Comparison of ENCODE assay signal across 9 cellular contexts in genomic region chr2:146661494-146662096, GRCh38.
DNase-seq lines count a peak whose midpoint lies in the region; ATAC-seq and TF ChIP-seq lines count a peak whose summit lies in the region.
"Had no signal": no experiment of that assay in that cellular context is flagged by ENCODE, and none has a peak within 500 bp of the region (broad histone marks: within the 10 kb centered on the region; RNA-seq: fewer than 3 reads in every experiment).

No MANE protein-coding gene starts in this region.

- no peak overlapping the region for H3K4me3 ChIP-seq in choroid plexus epithelial cell (ENCODE audit: low read depth, low read length)

- no peaks in the 10 kb centered on the region for H3K4me1 Mint-ChIP-seq in nephron progenitor cell

- no peak overlapping the region for H3K4me3 Mint-ChIP-seq in nephron progenitor cell
- H3K4me3 Mint-ChIP-seq: activated naive CD8-positive, alpha-beta T cell had no signal

- TF ChIP-seq CTCF in choroid plexus epithelial cell (conservative IDR thresholded peaks at IDR 0.05; ENCODE audit: low read depth, low read length) (peak; percentile 68), nephron progenitor cell (IDR thresholded peaks at IDR 0.05) (peak; percentile 79)

- peak; percentile 31 for DNase-seq in SIG-M5 treated with dmso at 0.1 percent for 504 hours (lab: John Stamatoyannopoulos, UW; ENCODE audit: unreplicated experiment)
- no peak for DNase-seq in SIG-M5 (lab: John Stamatoyannopoulos, UW)
- peak; percentile 80 for DNase-seq in NCI-H2171 treated with DMSO at 0.1 percent for 48 hours (lab: John Stamatoyannopoulos, UW)
- DNase-seq in choroid plexus epithelial cell (ENCODE audit: low read depth): peak; percentile 75
- no peak for DNase-seq in nephron progenitor cell
- DNase-seq in stimulated activated CD4-positive, alpha-beta T cell treated with anti-CD3 and anti-CD28 coated beads, Interleukin-4, amount 100 ng/mL, for 1 hour: no peak
- no peak for DNase-seq in stimulated activated CD4-positive, alpha-beta T cell treated with anti-CD3 and anti-CD28 coated beads, Interleukin-12 subunit alpha, Interleukin-12 subunit beta, amount 100 ng/mL, for 4 hours

- ATAC-seq in GM19455 (IDR thresholded peaks at IDR 0.05; ENCODE audit: unreplicated experiment): no peak

- H3K27ac Mint-ChIP-seq in nephron progenitor cell: no peak overlapping the region
- H3K27ac Mint-ChIP-seq: activated naive CD8-positive, alpha-beta T cell had no signal

- no peaks in the 10 kb centered on the region for H3K27me3 Mint-ChIP-seq in nephron progenitor cell (ENCODE audit: low read depth, poor library complexity)
- H3K27me3 Mint-ChIP-seq: activated naive CD8-positive, alpha-beta T cell had no signal

- peaks cover 11% of the 10 kb centered on the region for H3K9me3 Mint-ChIP-seq in nephron progenitor cell

- no peaks in the 10 kb centered on the region for H3K36me3 Mint-ChIP-seq in nephron progenitor cell (ENCODE audit: low read depth)
- H3K36me3 Mint-ChIP-seq: activated naive CD8-positive, alpha-beta T cell had no signal

Comparison
In these comparisons a context has a peak if more than half of its experiments do, and no peak if none do; other contexts are left out.
1. DNase-seq: peak in SIG-M5 treated with dmso at 0.1 percent for 504 hours (single experiment), NCI-H2171 treated with DMSO at 0.1 percent for 48 hours (single experiment) and choroid plexus epithelial cell (single experiment); none in SIG-M5 (single experiment), nephron progenitor cell (single experiment), stimulated activated CD4-positive, alpha-beta T cell treated with anti-CD3 and anti-CD28 coated beads, Interleukin-4, amount 100 ng/mL, for 1 hour (single experiment) and stimulated activated CD4-positive, alpha-beta T cell treated with anti-CD3 and anti-CD28 coated beads, Interleukin-12 subunit alpha, Interleukin-12 subunit beta, amount 100 ng/mL, for 4 hours (single experiment).